ENCODE assay signal across 10 cellular contexts in the genomic region with DNA sequence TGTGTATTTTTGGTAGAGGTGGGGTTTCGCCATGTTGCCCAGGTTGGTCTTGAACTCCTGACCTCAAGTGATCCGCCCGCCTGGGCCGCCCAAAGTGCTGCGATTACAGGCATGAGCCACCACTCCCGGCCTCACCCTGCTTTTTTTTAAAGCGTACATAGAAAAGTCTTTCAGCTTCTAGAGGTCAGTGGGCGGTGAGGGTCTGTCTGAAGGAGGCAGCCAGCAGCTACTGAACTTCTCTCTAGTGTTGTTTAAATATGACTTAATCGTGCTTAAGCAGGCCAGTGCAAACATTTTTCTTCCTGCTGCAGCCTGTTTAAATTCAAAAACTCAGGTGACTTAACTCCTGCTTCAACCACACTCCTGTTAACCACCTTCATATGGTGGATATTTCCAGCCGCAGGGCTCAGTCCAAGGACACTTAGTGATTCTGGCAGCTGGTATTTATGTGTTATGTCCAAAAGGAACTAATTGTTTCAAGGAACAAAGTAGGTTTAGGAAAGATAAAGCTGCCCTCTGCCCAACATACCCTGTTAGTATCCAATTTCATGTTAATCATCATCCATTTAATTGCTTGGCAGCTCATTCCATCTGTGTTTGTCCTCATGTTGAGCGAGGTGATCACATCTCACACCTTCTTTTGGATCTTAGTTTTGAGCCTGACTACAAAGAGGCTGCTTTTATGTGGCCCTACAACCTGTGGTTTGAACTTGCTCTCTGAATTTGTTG. TPM values are rescaled to one million over a fixed set of nuclear protein-coding genes. Genes with fewer than 3 reads are reported as not detected.
DNase-seq lines count a peak whose midpoint lies in the region; ATAC-seq and TF ChIP-seq lines count a peak whose summit lies in the region.
"Had no signal": no experiment of that assay in that cellular context is flagged by ENCODE, and none has a peak within 500 bp of the region (broad histone marks: within the 10 kb centered on the region; RNA-seq: fewer than 3 reads in every experiment).

No MANE protein-coding gene starts in this region.

- CTCF ChIA-PET in PC-9 (lab: Charles Lee) = interaction anchor here (0.6 kb wide), 1 partner anchor 221 kb away, joined by 9 read pairs; no protein-coding TSS in a partner anchor

- TSS peak; percentile 7 for BruUV-seq in PC-9 (replicated peaks; lab: Mats Ljungman, UMichigan)

- no peak overlapping the region; the same call in 1 of the 2 replicates for H3K4me3 ChIP-seq in PC-9
- peak overlapping the region; percentile 15 for H3K4me3 ChIP-seq in epithelial cell of esophagus (ENCODE audit: low read length)

- H3K4me2 ChIP-seq in PC-9 = peak overlapping the region; percentile 92

- intact Hi-C loops in PC-9 (cut with micrococcal nuclease; ENCODE audit: unreplicated experiment) = no loop called here

- H3K27me3 ChIP-seq in PC-9 (ENCODE audit: insufficient read depth, low read depth) = no peaks in the 10 kb centered on the region

- peak; percentile 28 for DNase-seq in DMS53 (lab: John Stamatoyannopoulos, UW)
- DNase-seq in DMS53 treated with DMSO at 0.1 percent for 48 hours (lab: John Stamatoyannopoulos, UW; ENCODE audit: unreplicated experiment) = no peak
- peak in 1 of 2 experiments; percentile 72 for DNase-seq in PC-9
- DNase-seq in epithelial cell of esophagus (ENCODE audit: low read depth) = peak; percentile 81
- DNase-seq in renal cortical epithelial cell (ENCODE audit: low read depth) = peak; percentile 98
- no peak for DNase-seq in cortex of kidney (lab: John Stamatoyannopoulos, UW)
- no peak for DNase-seq in NCI-H1694 (lab: John Stamatoyannopoulos, UW)
- DNase-seq: GOT3, NCI-H526 treated with DMSO at 0.1 percent for 48 hours had no signal

- POLR2A ChIA-PET in PC-9 (lab: Charles Lee; ENCODE audit: unreplicated experiment) = no interaction called here

- peaks cover 40% of the 10 kb centered on the region for H3K79me2 ChIP-seq in PC-9 (ENCODE audit: low read depth)

- peaks cover 29% of the 10 kb centered on the region for H3K36me3 ChIP-seq in PC-9 (ENCODE audit: low read depth)

- no peak for ATAC-seq in GM21390 (IDR thresholded peaks at IDR 0.05; ENCODE audit: unreplicated experiment)

- no peaks in the 10 kb centered on the region for H3K9me2 ChIP-seq in PC-9 (ENCODE audit: insufficient read depth)

- no peak for TF ChIP-seq CTCF in PC-9 (conservative IDR thresholded peaks at IDR 0.05)
- TF ChIP-seq CTCF in epithelial cell of esophagus (IDR thresholded peaks at IDR 0.05; ENCODE audit: insufficient read depth, low read depth, low read length, missing control alignments) = no peak

- peaks cover 44% of the 10 kb centered on the region for H3K4me1 ChIP-seq in PC-9 (replicated peaks; ENCODE audit: insufficient read depth)

- H2AFZ ChIP-seq in PC-9 = no peak overlapping the region

- peak overlapping the region; percentile 27; the same call in 1 of the 2 replicates for H3K27ac ChIP-seq in PC-9

- H4K20me1 ChIP-seq in PC-9 (ENCODE audit: insufficient read depth) = 0 out of 2 replicates have a peak, but pooled peaks cover 10% of the 10 kb centered on the region

- no peaks in the 10 kb centered on the region for H3K9me3 ChIP-seq in PC-9 (ENCODE audit: insufficient read depth, low read depth)

- H3F3A ChIP-seq in PC-9 (ENCODE audit: insufficient read depth, low read depth) = peaks cover 35% of the 10 kb centered on the region

RNA-seq across cellular contexts. Expression of a gene that starts 2.0 kb away (rescaled TPM):
- total RNA-seq in PC-9 (2021) = 24.8 and 30.0 TPM in 2 replicates
- total RNA-seq in renal cortical epithelial cell = 21.9 and 52.6 TPM in 2 replicates

Comparison
In these comparisons a context has a peak if more than half of its experiments do, and no peak if none do; other contexts are left out.
1. DNase-seq: peak in DMS53 (single experiment), epithelial cell of esophagus (single experiment) and renal cortical epithelial cell (single experiment); none in DMS53 treated with DMSO at 0.1 percent for 48 hours (single experiment), cortex of kidney (single experiment) and NCI-H1694 (single experiment).